15 cellular contexts compared by ENCODE assay signal in genomic region chr2:3317277-3317685, GRCh38.
DNase-seq lines count a peak whose midpoint lies in the region; ATAC-seq, FAIRE-seq and TF ChIP-seq lines count a peak whose summit lies in the region.
"Had no signal": no experiment of that assay in that cellular context is flagged by ENCODE, and none has a peak within 500 bp of the region (broad histone marks: within the 10 kb centered on the region; RNA-seq: fewer than 3 reads in every experiment).

No MANE protein-coding gene starts in this region.

- H3K9me3 ChIP-seq in IMR-90 (ENCODE audit: control insufficient read depth, insufficient read depth, low read length) (no peaks in the 10 kb centered on the region), kidney (ENCODE audit: control insufficient read depth in 1 of 2, low read length in 2 of 2) (no peaks in the 10 kb centered on the region), spleen (no peaks in the 10 kb centered on the region), H9 (ENCODE audit: control insufficient read depth, low read depth, low read length) (no peaks in the 10 kb centered on the region)
- H3K9me3 ChIP-seq: BLaER1 treated with 17β-estradiol and CSF1 and Interleukin-3, amounts not matched to agents 10 nM and 100 nM; HAP-1 had no signal

- H3K4me3 ChIP-seq in IMR-90 (ENCODE audit: insufficient read depth, low read depth, low read length), result no peak overlapping the region
- no peak overlapping the region for H3K4me3 ChIP-seq in kidney (ENCODE audit: low read length in 2 of 2)
- H3K4me3 ChIP-seq in spleen, result no peak overlapping the region
- H3K4me3 ChIP-seq: BLaER1 treated with 17β-estradiol and CSF1 and Interleukin-3, amounts not matched to agents 10 nM and 100 nM; HAP-1 had no signal

- H2BK5ac ChIP-seq in IMR-90 (ENCODE audit: low read depth, low read length, poor library complexity, severe bottlenecking) (no peak overlapping the region), H9 (ENCODE audit: insufficient read length, low read length) (no peak overlapping the region)

- intact Hi-C loops in IMR-90 (cut with micrococcal nuclease) (no loop called here), kidney (cut with DNase I) (no loop called here), spleen (cut with DNase I; ENCODE audit: low total_unique reads) (no loop called here)

- H3K4me3 Mint-ChIP-seq in nephron progenitor cell, result no peak overlapping the region
- no peak overlapping the region for H3K4me3 Mint-ChIP-seq in activated naive CD8-positive, alpha-beta T cell treated with anti-CD3 and anti-CD28 coated beads for 36 hours
- no peak overlapping the region for H3K4me3 Mint-ChIP-seq in activated CD8-positive, alpha-beta memory T cell treated with anti-CD3 and anti-CD28 coated beads, Interleukin-2, amount 10 ng/mL, durations not matched to agents 7 days and 5 days
- H3K4me3 Mint-ChIP-seq in H9, result no peak overlapping the region
- H3K4me3 Mint-ChIP-seq: B cell; CD8-positive, alpha-beta T cell had no signal

- no peak overlapping the region for H2BK120ac ChIP-seq in IMR-90 (ENCODE audit: low read depth, low read length)
- H2BK120ac ChIP-seq in H9 (ENCODE audit: low read depth, low read length, poor library complexity, severe bottlenecking), result no peak overlapping the region

- CTCF ChIA-PET in IMR-90 (lab: Yijun Ruan, JAX), result no interaction called here
- CTCF ChIA-PET in activated CD8-positive, alpha-beta memory T cell treated with anti-CD3 and anti-CD28 coated beads, Interleukin-2, amount 10 ng/mL, durations not matched to agents 7 days and 5 days (lab: Charles Lee), result no interaction called here

- no peak overlapping the region for H3K18ac ChIP-seq in IMR-90 (ENCODE audit: low read depth, low read length)
- no peak overlapping the region for H3K18ac ChIP-seq in H9 (ENCODE audit: insufficient read length, low read depth, low read length)

- DNase-seq in IMR-90, result no peak
- DNase-seq in kidney, result peak; percentile 59
- no peak for DNase-seq in nephron progenitor cell
- DNase-seq in spleen, result peak; percentile 57
- DNase-seq in activated naive CD8-positive, alpha-beta T cell treated with anti-CD3 and anti-CD28 coated beads for 36 hours, result no peak
- DNase-seq in activated CD8-positive, alpha-beta memory T cell treated with anti-CD3 and anti-CD28 coated beads, Interleukin-2, amount 10 ng/mL, durations not matched to agents 7 days and 5 days, result no peak
- DNase-seq in H9, result no peak
- DNase-seq: Calu3; CD8-positive, alpha-beta T cell; DMS79 treated with DMSO at 0.1 percent for 48 hours; GF-D8 had no signal

- H4K8ac ChIP-seq in IMR-90 (ENCODE audit: low read depth in 2 of 2, low read length in 2 of 2), result no peak overlapping the region
- no peak overlapping the region for H4K8ac ChIP-seq in H9 (replicated peaks; ENCODE audit: insufficient read length, low read depth, low read length)

- POLR2A ChIA-PET in IMR-90 (lab: Charles Lee; ENCODE audit: unreplicated experiment), result no interaction called here

- no peak for TF ChIP-seq RAD21 in IMR-90 (IDR thresholded peaks at IDR 0.05; ENCODE audit: low read length)

- in situ Hi-C loops in IMR-90 (cut with MboI; ENCODE audit: low sequenced_read_pairs), result no loop called here

- H3K4me1 Mint-ChIP-seq in nephron progenitor cell (peaks cover 34% of the 10 kb centered on the region), H9 (peaks cover 19 to 30% of the 10 kb centered on the region in 2 experiments)
- H3K4me1 Mint-ChIP-seq in activated naive CD8-positive, alpha-beta T cell treated with anti-CD3 and anti-CD28 coated beads for 36 hours, result peaks cover 11% of the 10 kb centered on the region
- H3K4me1 Mint-ChIP-seq in activated CD8-positive, alpha-beta memory T cell treated with anti-CD3 and anti-CD28 coated beads, Interleukin-2, amount 10 ng/mL, durations not matched to agents 7 days and 5 days, result peaks cover 7% of the 10 kb centered on the region
- H3K4me1 Mint-ChIP-seq: B cell had no signal

- H3K36me3 ChIP-seq in IMR-90 (ENCODE audit: control insufficient read depth, insufficient read depth, low read length) (0 out of 2 replicates have a peak, but pooled peaks cover 2% of the 10 kb centered on the region), kidney (ENCODE audit: control insufficient read depth in 1 of 2, insufficient read depth in 2 of 2, low read length in 2 of 2) (peaks cover 0 to 3% of the 10 kb centered on the region in 2 donors), spleen (peaks cover 0 to 39% (median 0%) of the 10 kb centered on the region in 6 donors)
- H3K36me3 ChIP-seq: HAP-1 had no signal

- H3K27ac Mint-ChIP-seq in nephron progenitor cell, result peak overlapping the region; percentile 77
- H3K27ac Mint-ChIP-seq in activated naive CD8-positive, alpha-beta T cell treated with anti-CD3 and anti-CD28 coated beads for 36 hours, result no peak overlapping the region
- no peak overlapping the region for H3K27ac Mint-ChIP-seq in activated CD8-positive, alpha-beta memory T cell treated with anti-CD3 and anti-CD28 coated beads, Interleukin-2, amount 10 ng/mL, durations not matched to agents 7 days and 5 days
- no peak overlapping the region for H3K27ac Mint-ChIP-seq in H9
- H3K27ac Mint-ChIP-seq: B cell; CD8-positive, alpha-beta T cell had no signal

- H3K79me2 ChIP-seq in H9 (ENCODE audit: insufficient read depth, low read length), result peaks cover 2% of the 10 kb centered on the region; the same call in 1 of the 2 replicates

- H3K14ac ChIP-seq in IMR-90 (replicated peaks; ENCODE audit: low read depth, low read length) (no peak overlapping the region), H9 (ENCODE audit: insufficient read depth, low read length) (no peak overlapping the region)

- peaks cover 5% of the 10 kb centered on the region; the same call in 1 of the 2 replicates for H3K9me1 ChIP-seq in IMR-90 (ENCODE audit: insufficient read depth, low read length)

- ATAC-seq in IMR-90 (ENCODE audit: low read depth), result no peak
- no peak for ATAC-seq in activated CD8-positive, alpha-beta memory T cell treated with anti-CD3 and anti-CD28 coated beads, Interleukin-2, amount 10 ng/mL, durations not matched to agents 7 days and 5 days
- ATAC-seq: CD8-positive, alpha-beta T cell had no signal

- H3K23ac ChIP-seq in IMR-90 (ENCODE audit: low read depth, low read length) (no peak overlapping the region), H9 (ENCODE audit: insufficient read length, low read depth, low read length) (no peak overlapping the region)

- H3K56ac ChIP-seq in IMR-90 (ENCODE audit: extremely low read depth, insufficient read depth, low read length), result no peak overlapping the region
- H3K56ac ChIP-seq in H9 (ENCODE audit: insufficient read length, low read depth, low read length), result no peak overlapping the region

- H2AK5ac ChIP-seq in IMR-90 (ENCODE audit: low read depth, low read length) (no peak overlapping the region), H9 (ENCODE audit: insufficient read length, low read length) (no peak overlapping the region)

- no peak for TF ChIP-seq POLR2A in IMR-90 (IDR thresholded peaks at IDR 0.05; ENCODE audit: low read depth, low read length)
- TF ChIP-seq POLR2A in spleen (IDR thresholded peaks at IDR 0.05), result no peak

- H3K27ac ChIP-seq in IMR-90 (ENCODE audit: insufficient read depth, low read length), result no peak overlapping the region
- H3K27ac ChIP-seq in kidney (ENCODE audit: low read depth in 2 of 2, low read length in 2 of 2), result no peak overlapping the region
- H3K27ac ChIP-seq in spleen, result no peak overlapping the region
- no peak overlapping the region for H3K27ac ChIP-seq in H9 (ENCODE audit: insufficient read length, low read depth, low read length)
- H3K27ac ChIP-seq: BLaER1 treated with 17β-estradiol and CSF1 and Interleukin-3, amounts not matched to agents 10 nM and 100 nM had no signal

- H4K20me1 ChIP-seq in IMR-90 (ENCODE audit: insufficient read depth, low read length) (peaks cover 10% of the 10 kb centered on the region; the same call in 1 of the 2 replicates), H9 (ENCODE audit: control insufficient read depth, insufficient read depth, insufficient read length) (no peaks in the 10 kb centered on the region)

- peak overlapping the region; percentile 10 for H2AK9ac ChIP-seq in IMR-90 (replicated peaks; ENCODE audit: low read depth, low read length, poor library complexity)

- WGBS in IMR-90 (ENCODE audit: extremely low coverage in 2 of 2, insufficient read length in 1 of 2), 2 experiments, result 98% methylated on average over 15 of the region's 21 CpGs; no CpG with 5 or more reads in 1 of the 2 experiments
- 91 to 97% (median 95%) methylated on average over 19 to 21 of the region's 21 CpGs for WGBS in spleen, 5 donors
- no CpG with 5 or more reads among the region's 21 CpGs for WGBS in H9 (ENCODE audit: extremely low coverage, insufficient read length, low lambda C conversion rate)

- H3T11ph ChIP-seq in H9 (ENCODE audit: low read length), result no peak overlapping the region

- H3K4me1 ChIP-seq in IMR-90 (ENCODE audit: control insufficient read depth, insufficient read depth, low read length), result peaks cover 2% of the 10 kb centered on the region; the same call in 1 of the 2 replicates
- H3K4me1 ChIP-seq in kidney (ENCODE audit: control insufficient read depth in 1 of 2, insufficient read depth in 1 of 2, low read depth in 1 of 2, low read length in 2 of 2), result peaks cover 0 to 3% of the 10 kb centered on the region in 2 donors
- H3K4me1 ChIP-seq in spleen, result peaks cover 0 to 18% (median 9%) of the 10 kb centered on the region in 6 donors
- 0 out of 2 replicates have a peak, but pooled peaks cover 4% of the 10 kb centered on the region for H3K4me1 ChIP-seq in H9 (ENCODE audit: insufficient read depth, low read length)
- H3K4me1 ChIP-seq: BLaER1 treated with 17β-estradiol and CSF1 and Interleukin-3, amounts not matched to agents 10 nM and 100 nM; HAP-1 had no signal

- no peak for FAIRE-seq in kidney (lab: Jason Lieb, UNC)
- FAIRE-seq: H1 had no signal

- H3K27me3 ChIP-seq in IMR-90 (ENCODE audit: control insufficient read depth, insufficient read depth, low read length), result no peaks in the 10 kb centered on the region
- no peaks in the 10 kb centered on the region for H3K27me3 ChIP-seq in spleen (replicated peaks in 1 of 7)
- H3K27me3 ChIP-seq in H9 (ENCODE audit: insufficient read depth, low read length), result no peaks in the 10 kb centered on the region
- H3K27me3 ChIP-seq: BLaER1 treated with 17β-estradiol and CSF1 and Interleukin-3, amounts not matched to agents 10 nM and 100 nM had no signal

- dilution Hi-C loops in IMR-90 (cut with HindIII; ENCODE audit: low sequenced_read_pairs, unreplicated experiment), result no loop called here

- TF ChIP-seq CTCF in IMR-90 (conservative IDR thresholded peaks at IDR 0.05; ENCODE audit: low read depth, low read length) (no peak), kidney (IDR thresholded peaks at IDR 0.05; ENCODE audit: borderline replicate concordance, extremely low read depth, insufficient read depth) (no peak), nephron progenitor cell (IDR thresholded peaks at IDR 0.05) (no peak), spleen (IDR thresholded peaks at IDR 0.05 in 8 of 11, conservative IDR thresholded peaks at IDR 0.05 in 3 of 11) (no peak), H9 (conservative IDR thresholded peaks at IDR 0.05) (no peak)

- H3K9ac ChIP-seq in IMR-90 (ENCODE audit: low read depth, low read length), result no peak overlapping the region
- H3K9ac ChIP-seq in kidney (ENCODE audit: low read length in 2 of 2), result no peak overlapping the region
- H3K9ac ChIP-seq in H9 (ENCODE audit: extremely low read depth, insufficient read length, low read length), result no peak overlapping the region
- H3K9ac ChIP-seq: BLaER1 treated with 17β-estradiol and CSF1 and Interleukin-3, amounts not matched to agents 10 nM and 100 nM had no signal

- H2AFZ ChIP-seq in IMR-90 (replicated peaks; ENCODE audit: low read length, poor library complexity) (no peak overlapping the region), H9 (ENCODE audit: low read length) (no peak overlapping the region)

- peaks cover 18 to 26% of the 10 kb centered on the region in 2 experiments for H3K79me1 ChIP-seq in IMR-90 (ENCODE audit: low read depth in 1 of 2, low read length in 2 of 2)
- H3K79me1 ChIP-seq in H9 (ENCODE audit: insufficient read depth, low read depth, low read length, poor library complexity, severe bottlenecking), result peaks cover 4% of the 10 kb centered on the region

- H2BK15ac ChIP-seq in IMR-90 (ENCODE audit: low read depth, low read length) (no peak overlapping the region), H9 (ENCODE audit: low read depth, low read length) (no peak overlapping the region)

- H3K27me3 Mint-ChIP-seq in nephron progenitor cell (ENCODE audit: low read depth, poor library complexity) (peaks cover 5% of the 10 kb centered on the region), H9 (ENCODE audit: low read depth) (no peaks in the 10 kb centered on the region)
- no peaks in the 10 kb centered on the region for H3K27me3 Mint-ChIP-seq in activated naive CD8-positive, alpha-beta T cell treated with anti-CD3 and anti-CD28 coated beads for 36 hours
- H3K27me3 Mint-ChIP-seq in activated CD8-positive, alpha-beta memory T cell treated with anti-CD3 and anti-CD28 coated beads, Interleukin-2, amount 10 ng/mL, durations not matched to agents 7 days and 5 days, result no peaks in the 10 kb centered on the region
- H3K27me3 Mint-ChIP-seq: B cell had no signal

- no peak overlapping the region for H2BK20ac ChIP-seq in IMR-90 (ENCODE audit: low read depth, low read length)
- H2BK20ac ChIP-seq in H9 (ENCODE audit: low read depth, low read length, poor library complexity, severe bottlenecking), result no peak overlapping the region

- H3K9me3 Mint-ChIP-seq in nephron progenitor cell (peaks cover 3% of the 10 kb centered on the region), H9 (no peaks in the 10 kb centered on the region; a peak in 2 of 5 replicates)
- H3K9me3 Mint-ChIP-seq in activated naive CD8-positive, alpha-beta T cell treated with anti-CD3 and anti-CD28 coated beads for 36 hours, result no peaks in the 10 kb centered on the region
- H3K9me3 Mint-ChIP-seq in activated CD8-positive, alpha-beta memory T cell treated with anti-CD3 and anti-CD28 coated beads, Interleukin-2, amount 10 ng/mL, durations not matched to agents 7 days and 5 days (ENCODE audit: low read depth), result no peaks in the 10 kb centered on the region
- H3K9me3 Mint-ChIP-seq: CD8-positive, alpha-beta T cell had no signal

- H2BK12ac ChIP-seq in H9 (ENCODE audit: insufficient read length, low read depth, low read length), result no peak overlapping the region

- H3K4ac ChIP-seq in IMR-90 (ENCODE audit: low read depth, low read length), result no peak overlapping the region
- H3K4ac ChIP-seq in H9 (ENCODE audit: low read depth, low read length), result no peak overlapping the region

- no peak overlapping the region for H3K4me2 ChIP-seq in IMR-90 (ENCODE audit: low read depth, low read length)
- H3K4me2 ChIP-seq in H9 (ENCODE audit: insufficient read depth, insufficient read length, low read length), result no peak overlapping the region
- H3K4me2 ChIP-seq: BLaER1 treated with 17β-estradiol and CSF1 and Interleukin-3, amounts not matched to agents 10 nM and 100 nM had no signal

- no TSS peak for BruUV-seq in IMR-90 (replicated peaks; lab: Mats Ljungman, UMichigan)

- H3K36me3 Mint-ChIP-seq in nephron progenitor cell (ENCODE audit: low read depth) (peaks cover 38% of the 10 kb centered on the region), H9 (ENCODE audit: insufficient read depth in 1 of 3, low read depth in 3 of 3) (peaks cover 6 to 19% (median 13%) of the 10 kb centered on the region in 3 experiments)
- H3K36me3 Mint-ChIP-seq in activated naive CD8-positive, alpha-beta T cell treated with anti-CD3 and anti-CD28 coated beads for 36 hours, result peaks cover 12% of the 10 kb centered on the region
- peaks cover 16% of the 10 kb centered on the region for H3K36me3 Mint-ChIP-seq in activated CD8-positive, alpha-beta memory T cell treated with anti-CD3 and anti-CD28 coated beads, Interleukin-2, amount 10 ng/mL, durations not matched to agents 7 days and 5 days

- H4K5ac ChIP-seq in IMR-90 (ENCODE audit: low read depth, low read length) (no peak overlapping the region), H9 (ENCODE audit: insufficient read length, low read depth, low read length) (no peak overlapping the region)

- H3K23me2 ChIP-seq in H9 (ENCODE audit: insufficient read length, low read depth, low read length, poor library complexity, severe bottlenecking), result no peaks in the 10 kb centered on the region

- no peak overlapping the region for H4K91ac ChIP-seq in IMR-90 (ENCODE audit: insufficient read depth, low read depth, low read length)
- H4K91ac ChIP-seq in H9 (ENCODE audit: insufficient read length, low read depth, low read length), result no peak overlapping the region

Comparison
In these comparisons a context has a peak if more than half of its experiments do, and no peak if none do; other contexts are left out.
1. DNase-seq: peak in kidney (single experiment) and spleen (single experiment); none in IMR-90 (single experiment), nephron progenitor cell (single experiment), activated naive CD8-positive, alpha-beta T cell treated with anti-CD3 and anti-CD28 coated beads for 36 hours (single experiment), activated CD8-positive, alpha-beta memory T cell treated with anti-CD3 and anti-CD28 coated beads, Interleukin-2, amount 10 ng/mL, durations not matched to agents 7 days and 5 days (single experiment) and H9 (single experiment).